Comparison of ENCODE assay signal across 8 cellular contexts in genomic region chr9:34522091-34522887, GRCh38. TPM values are rescaled to one million over a fixed set of nuclear protein-coding genes. Genes with fewer than 3 reads are reported as not detected.
DNase-seq lines count a peak whose midpoint lies in the region; ATAC-seq, FAIRE-seq and TF ChIP-seq lines count a peak whose summit lies in the region.

No MANE protein-coding gene starts in this region.

- no peak for DNase-seq in PC-3
- peak in 1 of 6 donors; percentile 67 for DNase-seq in pancreas
- DNase-seq in SHP77 treated with DMSO at 0.1 percent for 48 hours (lab: John Stamatoyannopoulos, UW), result no peak
- DNase-seq in SIG-M5 (lab: John Stamatoyannopoulos, UW), result no peak
- DNase-seq in SHP77 (lab: John Stamatoyannopoulos, UW), result no peak

- H3K27ac ChIP-seq in PC-3 (ENCODE audit: low read length) (no peak overlapping the region), esophagus (ENCODE audit: low read depth in 2 of 2, low read length in 1 of 2) (no peak overlapping the region), pancreas (no peak overlapping the region)

- WGBS in esophagus, 2 donors, result 18 to 20% methylated on average over 30 to 31 of the region's 31 CpGs
- WGBS in pancreas, 2 donors, result 17 to 23% methylated on average over 24 to 31 of the region's 31 CpGs

- H3K9ac ChIP-seq in PC-3 (ENCODE audit: low read length), result no peak overlapping the region

- H3K36me3 ChIP-seq in PC-3 (ENCODE audit: low read depth, low read length), result no peaks in the 10 kb centered on the region
- H3K36me3 ChIP-seq in esophagus (ENCODE audit: control insufficient read depth in 2 of 2, insufficient read depth in 2 of 2, low read length in 1 of 2), result no peaks in the 10 kb centered on the region
- H3K36me3 ChIP-seq in pancreas, result no peaks in the 10 kb centered on the region

- no peak for TF ChIP-seq CTCF in PC-3 (conservative IDR thresholded peaks at IDR 0.05; ENCODE audit: low read depth, low read length)
- no peak for TF ChIP-seq CTCF in pancreas (IDR thresholded peaks at IDR 0.05)

- H3K4me3 ChIP-seq in PC-3 (ENCODE audit: low read length), result peak overlapping the region; percentile 58; the same call in 1 of the 2 replicates
- H3K4me3 ChIP-seq in esophagus (ENCODE audit: low read depth in 1 of 2, low read length in 2 of 2), result peak overlapping the region; percentile 17 to 51
- peak overlapping the region in 3 of 4 donors; percentile 8 to 48 (median 38) for H3K4me3 ChIP-seq in pancreas

- CTCF ChIA-PET in PC-3 (lab: Charles Lee), result no interaction called here

- H3K27me3 ChIP-seq in PC-3 (ENCODE audit: low read length) (no peaks in the 10 kb centered on the region), esophagus (ENCODE audit: control insufficient read depth in 1 of 2, insufficient read depth in 2 of 2, low read length in 2 of 2) (no peaks in the 10 kb centered on the region), pancreas (no peaks in the 10 kb centered on the region)

- H3K4me2 ChIP-seq in PC-3 (ENCODE audit: low read length), result peak overlapping the region; percentile 81

- H3K9me2 ChIP-seq in PC-3 (replicated peaks; ENCODE audit: low read length), result no peaks in the 10 kb centered on the region

- FAIRE-seq in pancreas (lab: Jason Lieb, UNC), result no peak

- no TSS peak for BruUV-seq in PC-3 (replicated peaks; lab: Mats Ljungman, UMichigan)

- H3K4me1 ChIP-seq in PC-3 (ENCODE audit: insufficient read depth, low read length) (peaks cover 3% of the 10 kb centered on the region; the same call in 1 of the 2 replicates), esophagus (ENCODE audit: control insufficient read depth in 2 of 2, insufficient read depth in 2 of 2, low read length in 1 of 2) (peaks cover 0 to 2% of the 10 kb centered on the region in 2 donors), pancreas (peaks cover 0 to 3% (median 0%) of the 10 kb centered on the region in 3 donors)

- H3K9me3 ChIP-seq in PC-3 (ENCODE audit: low read length) (no peaks in the 10 kb centered on the region), esophagus (ENCODE audit: control insufficient read depth in 2 of 2, insufficient read depth in 1 of 2, low read depth in 1 of 2, low read length in 1 of 2) (no peaks in the 10 kb centered on the region), pancreas (no peaks in the 10 kb centered on the region)

- POLR2A ChIA-PET in PC-3 (lab: Charles Lee; ENCODE audit: unreplicated experiment), result no interaction called here

- no peaks in the 10 kb centered on the region for H3K79me2 ChIP-seq in PC-3 (ENCODE audit: low read length)

- ATAC-seq in GM19397 (IDR thresholded peaks at IDR 0.05; ENCODE audit: unreplicated experiment), result peak; percentile 10
- no peak for ATAC-seq in PC-3
- ATAC-seq in pancreas, result no peak
- no peak for ATAC-seq in GM21619 (IDR thresholded peaks at IDR 0.05; ENCODE audit: unreplicated experiment)

- no peaks in the 10 kb centered on the region for H3F3A ChIP-seq in PC-3 (ENCODE audit: low read length, unreplicated experiment)

- intact Hi-C loops in PC-3 (cut with micrococcal nuclease) (no loop called here), pancreas (cut with DNase I) (no loop called here)

- H4K20me1 ChIP-seq in PC-3 (ENCODE audit: low read length), result no peaks in the 10 kb centered on the region

- H2AFZ ChIP-seq in PC-3 (ENCODE audit: low read length), result peak overlapping the region; percentile 79; the same call in 1 of the 2 replicates

RNA-seq across cellular contexts. Expression of gene ENHO, which starts 0.5 kb away (rescaled TPM):
- total RNA-seq in PC-3 (2014; rRNA removed) (1.3 and 2.0 TPM in 2 replicates), pancreas (1 to 10 TPM in 1 of 6 donors, under 1 TPM in 5; 0.24 to 1.1 (median 0.49) TPM)
- polyA plus RNA-seq in esophagus (under 1 TPM; 0.31 to 0.39 TPM), pancreas (1 to 10 TPM; 1.7 to 4.3 TPM)
